ENCODE assay signal across 16 cellular contexts in the genomic region with DNA sequence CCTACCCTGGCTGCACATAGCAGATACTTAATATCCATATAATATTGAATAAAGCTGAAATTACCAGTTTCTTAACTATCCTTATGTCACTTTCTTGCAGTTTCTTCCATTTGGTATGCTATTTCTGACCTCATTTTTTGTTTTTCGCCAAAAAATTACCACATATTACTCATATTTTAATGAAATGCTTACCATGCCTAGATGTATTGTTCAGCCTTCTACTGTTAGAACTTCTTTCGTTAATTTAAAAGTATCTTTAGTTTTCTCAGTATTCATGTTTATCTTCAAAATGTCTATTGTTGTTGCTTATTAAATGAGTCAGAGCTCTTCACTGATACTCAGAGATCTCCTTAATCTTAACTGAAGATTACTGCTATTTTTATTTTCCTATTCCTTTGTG. TPM values are rescaled to one million over a fixed set of nuclear protein-coding genes. Genes with fewer than 3 reads are reported as not detected.
DNase-seq lines count a peak whose midpoint lies in the region; ATAC-seq and TF ChIP-seq lines count a peak whose summit lies in the region.
"Had no signal": no experiment of that assay in that cellular context is flagged by ENCODE, and none has a peak within 500 bp of the region (broad histone marks: within the 10 kb centered on the region; RNA-seq: fewer than 3 reads in every experiment).

No MANE protein-coding gene starts in this region.

- no peak overlapping the region for H2AK5ac ChIP-seq in H9 (ENCODE audit: insufficient read length, low read length)

- no peak overlapping the region for H4K91ac ChIP-seq in H9 (ENCODE audit: insufficient read length, low read depth, low read length)

- H3K27me3 ChIP-seq in Panc1 (ENCODE audit: control insufficient read depth, insufficient read depth, low read length) (no peaks in the 10 kb centered on the region), smooth muscle cell (ENCODE audit: low read depth) (no peaks in the 10 kb centered on the region), H9 (ENCODE audit: insufficient read depth, low read length) (no peaks in the 10 kb centered on the region)
- H3K27me3 ChIP-seq: Peyer's patch had no signal

- no peak overlapping the region for H3K14ac ChIP-seq in H9 (ENCODE audit: insufficient read depth, low read length)

- no peak overlapping the region for H3K4ac ChIP-seq in H9 (ENCODE audit: low read depth, low read length)

- H3K27ac ChIP-seq in Panc1 (ENCODE audit: low read length) (peak overlapping the region; percentile 48; the same call in 1 of the 2 replicates), smooth muscle cell (ENCODE audit: low read depth) (peak overlapping the region; percentile 48), H9 (ENCODE audit: insufficient read length, low read depth, low read length) (no peak overlapping the region)
- H3K27ac ChIP-seq: Peyer's patch had no signal

- no peaks in the 10 kb centered on the region; the same call in 1 of the 2 replicates for H3K9me3 ChIP-seq in Panc1 (ENCODE audit: control insufficient read depth, insufficient read depth, low read depth, low read length)
- H3K9me3 ChIP-seq in smooth muscle cell (replicated peaks; ENCODE audit: low read depth), result no peaks in the 10 kb centered on the region
- no peaks in the 10 kb centered on the region for H3K9me3 ChIP-seq in H9 (ENCODE audit: control insufficient read depth, low read depth, low read length)

- no peak overlapping the region for H2BK5ac ChIP-seq in H9 (ENCODE audit: insufficient read length, low read length)

- no peak overlapping the region for H2BK20ac ChIP-seq in H9 (ENCODE audit: low read depth, low read length, poor library complexity, severe bottlenecking)

- in situ Hi-C loops in Panc1 (cut with HindIII; ENCODE audit: low pct_unique_long_range_greater_than_20kb, low sequenced_read_pairs), result no loop called here

- peaks cover 76% of the 10 kb centered on the region for H3K4me1 ChIP-seq in Panc1 (ENCODE audit: control insufficient read depth, insufficient read depth, low read length)
- peaks cover 20% of the 10 kb centered on the region for H3K4me1 ChIP-seq in smooth muscle cell (ENCODE audit: low read depth)
- no peaks in the 10 kb centered on the region for H3K4me1 ChIP-seq in H9 (ENCODE audit: insufficient read depth, low read length)

- H3K4me1 Mint-ChIP-seq in activated T-cell treated with anti-CD3 and anti-CD28 coated beads, Interleukin-2, amount 50 U/mL, for 72 hours (ENCODE audit: low read depth), result peaks cover 93% of the 10 kb centered on the region
- H3K4me1 Mint-ChIP-seq in chondrocyte (ENCODE audit: low read depth), result peaks cover 54% of the 10 kb centered on the region
- no peaks in the 10 kb centered on the region for H3K4me1 Mint-ChIP-seq in H9

- H3K9ac ChIP-seq in smooth muscle cell (ENCODE audit: low read depth), result no peak overlapping the region
- H3K9ac ChIP-seq in H9 (ENCODE audit: extremely low read depth, insufficient read length, low read length), result no peak overlapping the region

- intact Hi-C loops in Panc1 (cut with micrococcal nuclease; ENCODE audit: unreplicated experiment), result no loop called here

- WGBS in smooth muscle cell (ENCODE audit: low lambda C conversion rate), result 65% methylated on average over 2 of the region's 2 CpGs
- WGBS in H9 (ENCODE audit: extremely low coverage, insufficient read length, low lambda C conversion rate), result no CpG with 5 or more reads among the region's 2 CpGs

- no peak overlapping the region for H2BK12ac ChIP-seq in H9 (ENCODE audit: insufficient read length, low read depth, low read length)

- H3F3A ChIP-seq in smooth muscle cell (ENCODE audit: low read depth), result peaks cover 6% of the 10 kb centered on the region

- peak overlapping the region in 1 of 2 donors; percentile 27 for H3K4me3 Mint-ChIP-seq in activated T-cell treated with anti-CD3 and anti-CD28 coated beads, Interleukin-2, amount 50 U/mL, for 72 hours
- H3K4me3 Mint-ChIP-seq in chondrocyte (ENCODE audit: unreplicated experiment) (no peak overlapping the region), H9 (no peak overlapping the region)
- H3K4me3 Mint-ChIP-seq: dendritic cell treated with granulocyte-macrophage colony-stimulating factor and Interleukin-4, amounts not matched to agents 40 ng/mL and 50 ng/mL, for 4 days; T-helper 2 cell treated with Interferon-gamma antibody and Interleukin-4, amounts not matched to agents 5 μg/mL and 100 μg/mL, for 36 hours had no signal

- TF ChIP-seq CTCF in Panc1 (IDR thresholded peaks at IDR 0.05), result no peak
- TF ChIP-seq CTCF in chondrocyte (IDR thresholded peaks at IDR 0.05), result no peak
- TF ChIP-seq CTCF in smooth muscle cell (IDR thresholded peaks at IDR 0.05; ENCODE audit: borderline replicate concordance, insufficient read depth, poor library complexity, severe bottlenecking), result no peak
- no peak for TF ChIP-seq CTCF in H9 (conservative IDR thresholded peaks at IDR 0.05)

- peaks cover 15 to 18% of the 10 kb centered on the region in 2 donors for H3K36me3 Mint-ChIP-seq in activated T-cell treated with anti-CD3 and anti-CD28 coated beads, Interleukin-2, amount 50 U/mL, for 72 hours (ENCODE audit: insufficient read depth in 2 of 2)
- peaks cover 12% of the 10 kb centered on the region for H3K36me3 Mint-ChIP-seq in chondrocyte (ENCODE audit: low read depth)
- peaks cover 21 to 24% (median 22%) of the 10 kb centered on the region in 3 experiments for H3K36me3 Mint-ChIP-seq in H9 (ENCODE audit: insufficient read depth in 1 of 3, low read depth in 3 of 3)

- peak overlapping the region; percentile 74 for H3K27ac Mint-ChIP-seq in activated T-cell treated with anti-CD3 and anti-CD28 coated beads, Interleukin-2, amount 50 U/mL, for 72 hours
- H3K27ac Mint-ChIP-seq in chondrocyte (ENCODE audit: unreplicated experiment) (peak overlapping the region; percentile 88), H9 (no peak overlapping the region)
- H3K27ac Mint-ChIP-seq: dendritic cell treated with granulocyte-macrophage colony-stimulating factor and Interleukin-4, amounts not matched to agents 40 ng/mL and 50 ng/mL, for 4 days; T-helper 2 cell treated with Interferon-gamma antibody and Interleukin-4, amounts not matched to agents 5 μg/mL and 100 μg/mL, for 36 hours had no signal

- H3K4me3 ChIP-seq in Panc1 (ENCODE audit: low read depth in 2 of 2, low read length in 2 of 2) (no peak overlapping the region), smooth muscle cell (no peak overlapping the region)
- H3K4me3 ChIP-seq: Peyer's patch had no signal

- H4K8ac ChIP-seq in H9 (replicated peaks; ENCODE audit: insufficient read length, low read depth, low read length), result no peak overlapping the region

- H2BK15ac ChIP-seq in H9 (ENCODE audit: low read depth, low read length), result no peak overlapping the region

- H3K23me2 ChIP-seq in H9 (ENCODE audit: insufficient read length, low read depth, low read length, poor library complexity, severe bottlenecking), result no peaks in the 10 kb centered on the region

- H2BK120ac ChIP-seq in H9 (ENCODE audit: low read depth, low read length, poor library complexity, severe bottlenecking), result no peak overlapping the region

- POLR2A ChIA-PET in Panc1 (lab: Charles Lee), result interaction anchor here (0.7 kb wide), 1 partner anchor 109 kb away, joined by 3 read pairs; no protein-coding TSS in a partner anchor

- BruUV-seq in Panc1 (replicated peaks; lab: Mats Ljungman, UMichigan), result no TSS peak

- no peak overlapping the region for H3K23ac ChIP-seq in H9 (ENCODE audit: insufficient read length, low read depth, low read length)

- no peak overlapping the region for H2AFZ ChIP-seq in smooth muscle cell (ENCODE audit: low read depth)
- no peak overlapping the region for H2AFZ ChIP-seq in H9 (ENCODE audit: low read length)

- no peak overlapping the region for H3K56ac ChIP-seq in H9 (ENCODE audit: insufficient read length, low read depth, low read length)

- no peak for ATAC-seq in activated T-cell treated with anti-CD3 and anti-CD28 coated beads, Interleukin-2, amount 50 U/mL, for 72 hours (replicated peaks in 1 of 2)
- ATAC-seq in Panc1 (no peak), HG03097 (IDR thresholded peaks at IDR 0.05; ENCODE audit: low FRiP score, unreplicated experiment) (no peak)

- H4K5ac ChIP-seq in H9 (ENCODE audit: insufficient read length, low read depth, low read length), result no peak overlapping the region

- H3K36me3 ChIP-seq in Panc1 (ENCODE audit: control insufficient read depth, insufficient read depth, low read length), result peaks cover 4% of the 10 kb centered on the region; the same call in 1 of the 2 replicates
- H3K36me3 ChIP-seq in smooth muscle cell (ENCODE audit: low read depth), result no peaks in the 10 kb centered on the region

- no peak overlapping the region for H3K18ac ChIP-seq in H9 (ENCODE audit: insufficient read length, low read depth, low read length)

- H3K79me1 ChIP-seq in H9 (ENCODE audit: insufficient read depth, low read depth, low read length, poor library complexity, severe bottlenecking), result peaks cover 15% of the 10 kb centered on the region

- H3K9me3 Mint-ChIP-seq in activated T-cell treated with anti-CD3 and anti-CD28 coated beads, Interleukin-2, amount 50 U/mL, for 72 hours, result peaks cover 0 to 3% of the 10 kb centered on the region in 2 donors
- peaks cover 5% of the 10 kb centered on the region for H3K9me3 Mint-ChIP-seq in chondrocyte (ENCODE audit: low read depth)
- H3K9me3 Mint-ChIP-seq in H9, result peaks cover 11% of the 10 kb centered on the region in 2 experiments; a peak in 4 of 5 replicates
- H3K9me3 Mint-ChIP-seq: dendritic cell treated with granulocyte-macrophage colony-stimulating factor and Interleukin-4, amounts not matched to agents 40 ng/mL and 50 ng/mL, for 4 days had no signal

- H4K20me1 ChIP-seq in smooth muscle cell (ENCODE audit: low read depth) (peaks cover 100% of the 10 kb centered on the region), H9 (ENCODE audit: control insufficient read depth, insufficient read depth, insufficient read length) (no peaks in the 10 kb centered on the region)

- DNase-seq in activated T-cell treated with anti-CD3 and anti-CD28 coated beads, Interleukin-2, amount 50 U/mL, for 72 hours, result no peak
- no peak for DNase-seq in activated T-cell treated with anti-CD3 and anti-CD28 coated beads, Interleukin-2, amount 50 U/mL, for 48 hours
- DNase-seq in Panc1 (ENCODE audit: low read depth, low spot score) (no peak), chondrocyte (ENCODE audit: low spot score) (no peak), smooth muscle cell (lab: John Stamatoyannopoulos, UW; ENCODE audit: unreplicated experiment) (no peak), NCI-H2107 treated with DMSO at 0.1 percent for 48 hours (lab: John Stamatoyannopoulos, UW; ENCODE audit: unreplicated experiment) (no peak), H9 (no peak)
- DNase-seq: activated CD8-positive, alpha-beta memory T cell treated with anti-CD3 and anti-CD28 coated beads for 24 hours; anterior cingulate cortex; DMS153; NCI-H1105 treated with DMSO at 0.1 percent for 48 hours; NCI-H510A; Peyer's patch had no signal

- H3K4me2 ChIP-seq in smooth muscle cell, result peak overlapping the region; percentile 57
- no peak overlapping the region for H3K4me2 ChIP-seq in H9 (ENCODE audit: insufficient read depth, insufficient read length, low read length)

- H3T11ph ChIP-seq in H9 (ENCODE audit: low read length), result no peak overlapping the region

- peaks cover 100% of the 10 kb centered on the region for H3K79me2 ChIP-seq in smooth muscle cell (ENCODE audit: low read depth)
- H3K79me2 ChIP-seq in H9 (ENCODE audit: insufficient read depth, low read length), result peaks cover 6% of the 10 kb centered on the region; the same call in 1 of the 2 replicates

- no peaks in the 10 kb centered on the region for H3K27me3 Mint-ChIP-seq in activated T-cell treated with anti-CD3 and anti-CD28 coated beads, Interleukin-2, amount 50 U/mL, for 72 hours (ENCODE audit: low read depth)
- no peaks in the 10 kb centered on the region for H3K27me3 Mint-ChIP-seq in chondrocyte (ENCODE audit: low read depth)
- no peaks in the 10 kb centered on the region for H3K27me3 Mint-ChIP-seq in H9 (ENCODE audit: low read depth)
- H3K27me3 Mint-ChIP-seq: dendritic cell treated with granulocyte-macrophage colony-stimulating factor and Interleukin-4, amounts not matched to agents 40 ng/mL and 50 ng/mL, for 4 days had no signal

- CTCF ChIA-PET in Panc1 (lab: Charles Lee), result interaction anchor here (0.7 kb wide), 1 partner anchor 406 kb away, joined by 3 read pairs; the partner anchor contains the start of gene IL26

RNA-seq across cellular contexts. Expression of gene RAP1B, which starts 20.5 kb away (rescaled TPM):
- 100 to 1,000 TPM; 162 to 209 TPM for total RNA-seq in activated T-cell treated with anti-CD3 and anti-CD28 coated beads, Interleukin-2, amount 50 U/mL, for 72 hours
- total RNA-seq in Panc1 (2021; ENCODE audit: unreplicated experiment), result 328 TPM
- polyA plus RNA-seq in Panc1 (2012; ENCODE audit: insufficient read length), result 340 TPM
- total RNA-seq in chondrocyte, result 163 to 239 TPM (median 229 TPM) in 3 replicates
- 275 and 313 TPM in 2 replicates for total RNA-seq in smooth muscle cell
- polyA plus RNA-seq in smooth muscle cell, result 236 and 242 TPM in 2 replicates
- 89.1 and 97.7 TPM in 2 replicates for total RNA-seq in H9 (2021)

RNA-seq across cellular contexts. Expression of gene NUP107, which starts 55.6 kb away (rescaled TPM):
- total RNA-seq in activated T-cell treated with anti-CD3 and anti-CD28 coated beads, Interleukin-2, amount 50 U/mL, for 72 hours, result 100 to 1,000 TPM; 100 to 108 TPM
- total RNA-seq in Panc1 (2021; ENCODE audit: unreplicated experiment) (82.3 TPM), chondrocyte (21.0 to 39.8 TPM (median 23.9 TPM) in 3 replicates), smooth muscle cell (51.1 and 65.3 TPM in 2 replicates), H9 (2021) (142 and 147 TPM in 2 replicates)
- 35.6 TPM for polyA plus RNA-seq in Panc1 (2012; ENCODE audit: insufficient read length)
- 29.1 and 39.9 TPM in 2 replicates for polyA plus RNA-seq in smooth muscle cell

Comparison
In these comparisons a context has a peak if more than half of its experiments do, and no peak if none do; other contexts are left out.
1. H3K27ac Mint-ChIP-seq: peak in activated T-cell treated with anti-CD3 and anti-CD28 coated beads, Interleukin-2, amount 50 U/mL, for 72 hours (single experiment) and chondrocyte (single experiment); none in H9 (0 of 3).